ENCODE assay signal across 18 cellular contexts in the genomic region with DNA sequence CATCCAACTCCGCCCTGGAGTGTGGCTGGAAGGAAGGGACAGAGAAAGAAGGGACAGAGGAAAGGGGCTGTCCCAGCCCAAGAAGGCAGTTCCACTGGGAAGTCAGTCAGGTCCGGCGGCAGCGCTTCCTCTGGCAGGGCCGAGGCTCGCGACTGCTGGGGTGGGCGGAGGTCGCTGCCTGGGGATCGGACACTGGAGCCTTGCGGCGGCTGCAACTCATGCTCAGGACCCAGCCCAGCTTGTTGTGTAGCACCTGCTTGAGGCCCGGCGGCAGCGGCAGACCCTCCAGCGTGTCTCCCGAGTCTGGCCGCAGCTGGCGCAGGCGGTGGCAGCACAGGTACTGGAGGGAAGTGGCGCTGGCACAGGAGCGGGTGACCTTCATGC. TPM values are rescaled to one million over a fixed set of nuclear protein-coding genes. Genes with fewer than 3 reads are reported as not detected.
A peak's percentile ranks its signal among the peaks of the same experiment; 100 is the strongest.
DNase-seq lines count a peak whose midpoint lies in the region; ATAC-seq and TF ChIP-seq lines count a peak whose summit lies in the region.
"Had no signal": no experiment of that assay in that cellular context is flagged by ENCODE, and none has a peak within 500 bp of the region (broad histone marks: within the 10 kb centered on the region; RNA-seq: fewer than 3 reads in every experiment).

No MANE protein-coding gene starts in this region.

- no peaks in the 10 kb centered on the region for H3K27me3 Mint-ChIP-seq in chondrocyte (ENCODE audit: low read depth)
- H3K27me3 Mint-ChIP-seq in naive thymus-derived CD8-positive, alpha-beta T cell = no peaks in the 10 kb centered on the region
- H3K27me3 Mint-ChIP-seq: CD4-positive, alpha-beta memory T cell had no signal

- no peaks in the 10 kb centered on the region for H3K9me3 Mint-ChIP-seq in chondrocyte (ENCODE audit: low read depth)
- no peaks in the 10 kb centered on the region for H3K9me3 Mint-ChIP-seq in naive thymus-derived CD8-positive, alpha-beta T cell
- H3K9me3 Mint-ChIP-seq: CD4-positive, alpha-beta memory T cell had no signal

- ATAC-seq in left ventricle myocardium superior (no peak), HG03135 (IDR thresholded peaks at IDR 0.05; ENCODE audit: unreplicated experiment) (no peak)
- ATAC-seq in naive thymus-derived CD8-positive, alpha-beta T cell = no peak

- no peak overlapping the region for H3K4me2 ChIP-seq in osteoblast (ENCODE audit: insufficient read depth, low read length)
- H3K4me2 ChIP-seq: SK-N-SH had no signal

- peaks cover 6% of the 10 kb centered on the region for H3K36me3 Mint-ChIP-seq in chondrocyte (ENCODE audit: low read depth)
- H3K36me3 Mint-ChIP-seq in naive thymus-derived CD8-positive, alpha-beta T cell = peaks cover 0 to 7% (median 0%) of the 10 kb centered on the region in 3 donors

- H3K27me3 ChIP-seq in right atrium auricular region (no peaks in the 10 kb centered on the region), GM06990 (replicated peaks; ENCODE audit: control insufficient read depth, insufficient read depth, low read length) (no peaks in the 10 kb centered on the region), osteoblast (ENCODE audit: insufficient read depth, low read length) (no peaks in the 10 kb centered on the region)

- DNase-seq in left ventricle myocardium superior (peak; percentile 33), right atrium auricular region (ENCODE audit: low spot score) (no peak), GM06990 (ENCODE audit: extremely low read depth, insufficient read length) (peak; percentile 18), chondrocyte (ENCODE audit: low spot score) (no peak), osteoblast (ENCODE audit: insufficient read length, low spot score, missing footprints) (peak; percentile 77), NCI-H1105 (lab: John Stamatoyannopoulos, UW) (no peak)
- DNase-seq in naive thymus-derived CD8-positive, alpha-beta T cell = no peak
- DNase-seq: CD4-positive, alpha-beta memory T cell; DMS79; H7; Kasumi-1; NCI-H1417 treated with DMSO at 0.1 percent for 48 hours; NCI-H2029; NCI-H510A; NCI-H774; SHP77; SK-N-SH had no signal

- H3K4me1 ChIP-seq in right atrium auricular region = peaks cover 0 to 44% of the 10 kb centered on the region in 2 donors
- H3K4me1 ChIP-seq in osteoblast (ENCODE audit: insufficient read depth, low read length) = peaks cover 27% of the 10 kb centered on the region

- peaks cover 39% of the 10 kb centered on the region for H4K20me1 ChIP-seq in osteoblast (ENCODE audit: insufficient read depth, low read length)

- POLR2A ChIA-PET in naive thymus-derived CD8-positive, alpha-beta T cell (lab: Charles Lee) = interaction anchor here (0.6 to 1.4 kb wide), 2 partner anchors 71 to 748 kb away, joined by 3 to 5 read pairs; a partner anchor contains a TSS

- H3K36me3 ChIP-seq in right atrium auricular region = peaks cover 37% of the 10 kb centered on the region
- peaks cover 15% of the 10 kb centered on the region for H3K36me3 ChIP-seq in GM06990 (ENCODE audit: control insufficient read depth, insufficient read depth, low read length)
- peaks cover 29% of the 10 kb centered on the region for H3K36me3 ChIP-seq in osteoblast (ENCODE audit: insufficient read depth, low read length)

- H3K4me3 ChIP-seq in right atrium auricular region (no peak overlapping the region), GM06990 (replicated peaks; ENCODE audit: low read depth, low read length) (no peak overlapping the region), osteoblast (ENCODE audit: insufficient read depth, low read length) (no peak overlapping the region)

- peak overlapping the region; percentile 66 for H3K27ac Mint-ChIP-seq in chondrocyte (ENCODE audit: unreplicated experiment)
- peak overlapping the region in 2 of 10 donors; percentile 28 to 61 for H3K27ac Mint-ChIP-seq in naive thymus-derived CD8-positive, alpha-beta T cell

- H3K9me3 ChIP-seq in right atrium auricular region = no peaks in the 10 kb centered on the region
- H3K9me3 ChIP-seq in osteoblast (ENCODE audit: low read depth, low read length) = no peaks in the 10 kb centered on the region
- H3K9me3 ChIP-seq: SK-N-SH had no signal

- H2AFZ ChIP-seq in osteoblast (ENCODE audit: low read length) = no peak overlapping the region

- intact Hi-C loops in left ventricle myocardium superior (cut with micrococcal nuclease) = no loop called here

- H3K4me1 Mint-ChIP-seq in chondrocyte (ENCODE audit: low read depth) = peaks cover 29% of the 10 kb centered on the region
- H3K4me1 Mint-ChIP-seq in naive thymus-derived CD8-positive, alpha-beta T cell = peaks cover 6 to 32% (median 22%) of the 10 kb centered on the region in 4 donors

- no peak for TF ChIP-seq CTCF in right atrium auricular region (IDR thresholded peaks at IDR 0.05)
- TF ChIP-seq CTCF in GM06990 (IDR thresholded peaks at IDR 0.05; ENCODE audit: insufficient read depth, low read length, poor library complexity, severe bottlenecking) = no peak
- no peak for TF ChIP-seq CTCF in chondrocyte (IDR thresholded peaks at IDR 0.05)
- no peak for TF ChIP-seq CTCF in osteoblast (IDR thresholded peaks at IDR 0.05; ENCODE audit: extremely low read depth, low read depth, low read length)

- H3K79me2 ChIP-seq in osteoblast (ENCODE audit: insufficient read depth, low read length) = peaks cover 46% of the 10 kb centered on the region

- H3K27ac ChIP-seq in right atrium auricular region (no peak overlapping the region), osteoblast (ENCODE audit: low read depth, low read length) (no peak overlapping the region)

- no peak overlapping the region for H3K4me3 Mint-ChIP-seq in chondrocyte (ENCODE audit: unreplicated experiment)
- H3K4me3 Mint-ChIP-seq in naive thymus-derived CD8-positive, alpha-beta T cell = peak overlapping the region in 1 of 10 donors; percentile 26

RNA-seq across cellular contexts. Expression of a gene that starts 4.0 kb away (rescaled TPM):
- total RNA-seq in left ventricle myocardium superior (85.9 TPM), right atrium auricular region (10 to 100 TPM; 58.8 to 77.9 TPM), chondrocyte (54.5 to 78.7 TPM (median 60.4 TPM) in 3 replicates), osteoblast (40.5 and 47.1 TPM in 2 replicates)
- total RNA-seq in naive thymus-derived CD8-positive, alpha-beta T cell = 10 to 100 TPM; 53.1 to 55.9 TPM
- 100 to 1,000 TPM; 113 to 145 (median 133) TPM for polyA plus RNA-seq in naive thymus-derived CD8-positive, alpha-beta T cell

RNA-seq across cellular contexts. Expression of a gene that starts 4.4 kb away (rescaled TPM):
- total RNA-seq in left ventricle myocardium superior = 8.1 TPM
- 1 to 10 TPM; 3.5 to 5.0 TPM for total RNA-seq in right atrium auricular region
- 16.9 to 28.4 TPM (median 19.7 TPM) in 3 replicates for total RNA-seq in chondrocyte
- 10.0 and 16.3 TPM in 2 replicates for total RNA-seq in osteoblast
- 10 to 100 TPM; 28.4 to 31.5 TPM for total RNA-seq in naive thymus-derived CD8-positive, alpha-beta T cell
- polyA plus RNA-seq in naive thymus-derived CD8-positive, alpha-beta T cell = 1 to 10 TPM in 2 of 3 donors, under 1 TPM in 1; 0.35 to 1.6 (median 1.1) TPM

RNA-seq across cellular contexts. Expression of a gene that starts 5.4 kb away (rescaled TPM):
- total RNA-seq in left ventricle myocardium superior = 40.8 TPM
- total RNA-seq in right atrium auricular region = 10 to 100 TPM; 41.9 to 49.0 TPM
- total RNA-seq in chondrocyte = 30.8 to 32.1 TPM (median 31.5 TPM) in 3 replicates
- 33.6 and 42.3 TPM in 2 replicates for total RNA-seq in osteoblast
- 100 to 1,000 TPM; 120 to 123 TPM for total RNA-seq in naive thymus-derived CD8-positive, alpha-beta T cell
- 10 to 100 TPM; 38.0 to 42.0 (median 40.8) TPM for polyA plus RNA-seq in naive thymus-derived CD8-positive, alpha-beta T cell

RNA-seq across cellular contexts. Expression of a gene that starts 5.6 kb away (rescaled TPM):
- total RNA-seq in left ventricle myocardium superior = 38.3 TPM
- total RNA-seq in right atrium auricular region = 10 to 100 TPM; 51.3 to 56.2 TPM
- 51.0 to 62.9 TPM (median 53.8 TPM) in 3 replicates for total RNA-seq in chondrocyte
- total RNA-seq in osteoblast = 49.2 and 55.4 TPM in 2 replicates
- total RNA-seq in naive thymus-derived CD8-positive, alpha-beta T cell = 10 to 100 TPM; 70.6 to 79.9 TPM
- polyA plus RNA-seq in naive thymus-derived CD8-positive, alpha-beta T cell = 10 to 100 TPM; 60.0 to 84.2 (median 62.9) TPM

RNA-seq across cellular contexts. Expression of a gene that starts 5.8 kb away (rescaled TPM):
- 36.6 TPM for total RNA-seq in left ventricle myocardium superior
- 10 to 100 TPM; 70.3 to 77.9 TPM for total RNA-seq in right atrium auricular region
- 36.5 to 46.0 TPM (median 40.7 TPM) in 3 replicates for total RNA-seq in chondrocyte
- total RNA-seq in osteoblast = 45.4 and 56.1 TPM in 2 replicates
- 10 to 100 TPM; 62.0 to 65.4 TPM for total RNA-seq in naive thymus-derived CD8-positive, alpha-beta T cell
- 10 to 100 TPM; 87.2 to 90.6 (median 87.3) TPM for polyA plus RNA-seq in naive thymus-derived CD8-positive, alpha-beta T cell

Comparison
In these comparisons a context has a peak if more than half of its experiments do, and no peak if none do; other contexts are left out.
1. DNase-seq: peak in left ventricle myocardium superior (single experiment), GM06990 (single experiment) and osteoblast (single experiment); none in right atrium auricular region (single experiment), chondrocyte (single experiment), naive thymus-derived CD8-positive, alpha-beta T cell (0 of 10) and NCI-H1105 (single experiment).